In genomic region chr22:31692186-31692886, GRCh38 we compare ENCODE assay signal across 11 cellular contexts. TPM values are rescaled to one million over a fixed set of nuclear protein-coding genes. Genes with fewer than 3 reads are reported as not detected.
DNase-seq lines count a peak whose midpoint lies in the region; ATAC-seq and TF ChIP-seq lines count a peak whose summit lies in the region.
"Had no signal": no experiment of that assay in that cellular context is flagged by ENCODE, and none has a peak within 500 bp of the region (broad histone marks: within the 10 kb centered on the region; RNA-seq: fewer than 3 reads in every experiment).

No MANE protein-coding gene starts in this region.

- DNase-seq in CD8-positive, alpha-beta memory T cell = peak in 1 of 5 donors; percentile 16
- DNase-seq in activated naive CD8-positive, alpha-beta T cell treated with anti-CD3 and anti-CD28 coated beads for 36 hours = no peak
- DNase-seq in kidney epithelial cell (ENCODE audit: low read depth) (peak; percentile 14), GM10266 (ENCODE audit: extremely low spot score) (no peak), RWPE1 (ENCODE audit: low spot score) (no peak), inferior parietal cortex (ENCODE audit: extremely low spot score) (no peak)
- DNase-seq: DMS 273 treated with DMSO at 0.1 percent for 48 hours, NCI-H2171 treated with DMSO at 0.1 percent for 48 hours had no signal

- H3K27me3 ChIP-seq in CD8-positive, alpha-beta memory T cell (ENCODE audit: insufficient read depth, low read length, poor library complexity, severe bottlenecking) = no peaks in the 10 kb centered on the region
- H3K27me3 ChIP-seq in Loucy (ENCODE audit: insufficient read depth, low read length, poor library complexity, severe bottlenecking) = no peaks in the 10 kb centered on the region
- no peaks in the 10 kb centered on the region for H3K27me3 ChIP-seq in kidney epithelial cell (ENCODE audit: control insufficient read depth, insufficient read depth, low read length)

- no peaks in the 10 kb centered on the region for H3K9me3 ChIP-seq in CD8-positive, alpha-beta memory T cell (ENCODE audit: low read length)
- no peaks in the 10 kb centered on the region for H3K9me3 ChIP-seq in Loucy (ENCODE audit: insufficient read depth, low read depth, low read length)

- H2AFZ ChIP-seq in Loucy (ENCODE audit: low read length) = no peak overlapping the region
- H2AFZ ChIP-seq: GM23338 had no signal

- peaks cover 3 to 57% (median 22%) of the 10 kb centered on the region in 3 donors for H3K36me3 Mint-ChIP-seq in CD8-positive, alpha-beta memory T cell
- H3K36me3 Mint-ChIP-seq in activated naive CD8-positive, alpha-beta T cell treated with anti-CD3 and anti-CD28 coated beads for 36 hours = peaks cover 38% of the 10 kb centered on the region

- peak overlapping the region in 3 of 7 donors; percentile 0 to 44 (median 31) for H3K4me3 Mint-ChIP-seq in CD8-positive, alpha-beta memory T cell
- no peak overlapping the region for H3K4me3 Mint-ChIP-seq in activated naive CD8-positive, alpha-beta T cell treated with anti-CD3 and anti-CD28 coated beads for 36 hours
- H3K4me3 Mint-ChIP-seq: GM23338 had no signal

- CTCF ChIA-PET in CD8-positive, alpha-beta memory T cell (lab: Charles Lee) = interaction anchor here (1.2 to 1.9 kb wide), 2 partner anchors 15 to 24 kb away, joined by 3 to 6 read pairs; no protein-coding TSS in a partner anchor
- CTCF ChIA-PET in RWPE1 (lab: Yijun Ruan, JAX) = interaction anchor here (0.6 kb wide), 1 partner anchor 162 kb away, joined by 3 read pairs; no protein-coding TSS in a partner anchor

- H3K4me2 ChIP-seq in Loucy (ENCODE audit: low read depth, low read length, poor library complexity, severe bottlenecking) = peak overlapping the region; percentile 40
- H3K4me2 ChIP-seq: GM23338 had no signal

- H3K79me2 ChIP-seq in Loucy (ENCODE audit: insufficient read depth, low read length) = no peaks in the 10 kb centered on the region

- H3K27ac Mint-ChIP-seq in CD8-positive, alpha-beta memory T cell = peak overlapping the region in 6 of 8 donors; percentile 1 to 86 (median 60)
- H3K27ac Mint-ChIP-seq in activated naive CD8-positive, alpha-beta T cell treated with anti-CD3 and anti-CD28 coated beads for 36 hours = peak overlapping the region; percentile 56
- H3K27ac Mint-ChIP-seq: GM23338 had no signal

- no peaks in the 10 kb centered on the region for H3K9me3 Mint-ChIP-seq in CD8-positive, alpha-beta memory T cell
- no peaks in the 10 kb centered on the region for H3K9me3 Mint-ChIP-seq in activated naive CD8-positive, alpha-beta T cell treated with anti-CD3 and anti-CD28 coated beads for 36 hours
- H3K9me3 Mint-ChIP-seq: GM23338 had no signal

- H3K4me1 Mint-ChIP-seq in CD8-positive, alpha-beta memory T cell = peaks cover 17 to 20% (median 20%) of the 10 kb centered on the region in 3 donors
- H3K4me1 Mint-ChIP-seq in activated naive CD8-positive, alpha-beta T cell treated with anti-CD3 and anti-CD28 coated beads for 36 hours = peaks cover 17% of the 10 kb centered on the region
- H3K4me1 Mint-ChIP-seq: GM23338 had no signal

- peaks cover 5% of the 10 kb centered on the region for H4K20me1 ChIP-seq in Loucy (ENCODE audit: insufficient read depth, low read length, poor library complexity, severe bottlenecking)

- peaks cover 4% of the 10 kb centered on the region for H3K36me3 ChIP-seq in CD8-positive, alpha-beta memory T cell (ENCODE audit: insufficient read depth, low read length)
- H3K36me3 ChIP-seq in Loucy (ENCODE audit: insufficient read depth, low read length) (peaks cover 35% of the 10 kb centered on the region; the same call in 1 of the 2 replicates), kidney epithelial cell (ENCODE audit: control insufficient read depth, insufficient read depth, low read length) (peaks cover 1% of the 10 kb centered on the region)

- H3F3A ChIP-seq in Loucy (ENCODE audit: low read depth) = peaks cover 10% of the 10 kb centered on the region; the same call in 1 of the 2 replicates

- no peak overlapping the region for H3K4me3 ChIP-seq in CD8-positive, alpha-beta memory T cell (ENCODE audit: low read length)
- peak overlapping the region; percentile 27 for H3K4me3 ChIP-seq in Loucy (ENCODE audit: low read length, poor library complexity, severe bottlenecking)
- no peak overlapping the region for H3K4me3 ChIP-seq in kidney epithelial cell (ENCODE audit: low read depth, low read length)
- H3K4me3 ChIP-seq: GM23338 had no signal

- POLR2A ChIA-PET in CD8-positive, alpha-beta memory T cell (lab: Charles Lee) = interaction anchor here (0.6 to 1.2 kb wide), 2 partner anchors 30 to 42 kb away, joined by 3 to 4 read pairs; partner anchors contain the start of gene PISD
- POLR2A ChIA-PET in RWPE1 (lab: Yijun Ruan, JAX; ENCODE audit: low non-redundant PET) = no interaction called here

- H3K27me3 Mint-ChIP-seq in CD8-positive, alpha-beta memory T cell = no peaks in the 10 kb centered on the region
- H3K27me3 Mint-ChIP-seq in activated naive CD8-positive, alpha-beta T cell treated with anti-CD3 and anti-CD28 coated beads for 36 hours = no peaks in the 10 kb centered on the region

- TF ChIP-seq CTCF in Loucy (conservative IDR thresholded peaks at IDR 0.05; ENCODE audit: low read length) = no peak
- TF ChIP-seq CTCF in kidney epithelial cell (IDR thresholded peaks at IDR 0.05; ENCODE audit: insufficient read depth, low read length, poor library complexity, severe bottlenecking) = no peak
- no peak for TF ChIP-seq CTCF in GM10266 (IDR thresholded peaks at IDR 0.05; ENCODE audit: control insufficient read depth, insufficient read depth, low read depth, missing control alignments)
- TF ChIP-seq CTCF in RWPE1 (conservative IDR thresholded peaks at IDR 0.05; ENCODE audit: low read depth) = no peak

- no peak overlapping the region for H3K27ac ChIP-seq in CD8-positive, alpha-beta memory T cell (ENCODE audit: low read depth, low read length)
- H3K27ac ChIP-seq in RWPE1 = no peak overlapping the region

- ATAC-seq in HG02610 (IDR thresholded peaks at IDR 0.05; ENCODE audit: unreplicated experiment) = no peak
- ATAC-seq: GM23338 had no signal

- H3K9ac ChIP-seq in Loucy (ENCODE audit: low read depth, low read length, poor library complexity, severe bottlenecking) = no peak overlapping the region

- no peaks in the 10 kb centered on the region for H3K9me2 ChIP-seq in Loucy (replicated peaks; ENCODE audit: low read depth, low read length)

- peaks cover 8% of the 10 kb centered on the region for H3K4me1 ChIP-seq in CD8-positive, alpha-beta memory T cell (ENCODE audit: insufficient read depth, low read length)
- peaks cover 18% of the 10 kb centered on the region for H3K4me1 ChIP-seq in Loucy (ENCODE audit: insufficient read depth, low read length, poor library complexity, severe bottlenecking)

RNA-seq across cellular contexts. Expression of gene PISD, which starts 30.3 kb away (rescaled TPM):
- total RNA-seq in CD8-positive, alpha-beta memory T cell = 10 to 100 TPM; 48.1 to 49.6 TPM
- polyA plus RNA-seq in CD8-positive, alpha-beta memory T cell = 17.1 TPM
- total RNA-seq in activated naive CD8-positive, alpha-beta T cell treated with anti-CD3 and anti-CD28 coated beads for 36 hours = 10 to 100 TPM; 43.4 to 45.8 TPM
- 83.3 and 88.3 TPM in 2 replicates for total RNA-seq in kidney epithelial cell

RNA-seq across cellular contexts. Expression of gene PRR14L, which starts 57.6 kb away (rescaled TPM):
- 10 to 100 TPM; 50.4 to 52.1 TPM for total RNA-seq in CD8-positive, alpha-beta memory T cell
- polyA plus RNA-seq in CD8-positive, alpha-beta memory T cell = 21.0 TPM
- total RNA-seq in activated naive CD8-positive, alpha-beta T cell treated with anti-CD3 and anti-CD28 coated beads for 36 hours = 10 to 100 TPM; 34.7 to 38.3 TPM
- 22.0 and 23.6 TPM in 2 replicates for total RNA-seq in kidney epithelial cell
